8 cellular contexts compared by ENCODE assay signal in genomic region chr13:21074601-21075302, GRCh38. TPM values are rescaled to one million over a fixed set of nuclear protein-coding genes. Genes with fewer than 3 reads are reported as not detected.
DNase-seq lines count a peak whose midpoint lies in the region; ATAC-seq, FAIRE-seq and TF ChIP-seq lines count a peak whose summit lies in the region.

No MANE protein-coding gene starts in this region.

- ATAC-seq in K562: 0 out of 3 replicates have a peak, but pooled peaks have one; percentile 27
- peak; percentile 53 for ATAC-seq in mucosa of descending colon
- ATAC-seq in aorta (ENCODE audit: low FRiP score): peak; percentile 62

- POLR2A ChIA-PET in K562 (lab: Yijun Ruan, JAX): no interaction called here

- H3K4me2 ChIP-seq in K562 (ENCODE audit: insufficient read depth, low read length): no peak overlapping the region

- peak overlapping the region; percentile 77 for H3K4me3 ChIP-seq in ACC112 (ENCODE audit: low read depth, low read length)
- H3K4me3 ChIP-seq in K562: no peak overlapping the region
- H3K4me3 ChIP-seq in mucosa of descending colon: no peak overlapping the region
- H3K4me3 ChIP-seq in aorta (ENCODE audit: low read length in 2 of 2): peak overlapping the region in 1 of 2 donors; percentile 69
- H3K4me3 ChIP-seq in SJCRH30: no peak overlapping the region

- H3K36me3 ChIP-seq in ACC112 (ENCODE audit: insufficient read depth, low read length) (no peaks in the 10 kb centered on the region), K562 (ENCODE audit: control insufficient read depth, insufficient read depth, low read length) (no peaks in the 10 kb centered on the region), mucosa of descending colon (ENCODE audit: low read depth) (no peaks in the 10 kb centered on the region), aorta (ENCODE audit: control insufficient read depth in 1 of 2, insufficient read depth in 2 of 2, low read length in 1 of 2) (no peaks in the 10 kb centered on the region), SJCRH30 (no peaks in the 10 kb centered on the region)

- BruUV-seq in K562 (replicated peaks; lab: Mats Ljungman, UMichigan): no TSS peak

- H3K9me1 ChIP-seq in K562 (ENCODE audit: control insufficient read depth, insufficient read depth, low read length): no peaks in the 10 kb centered on the region

- in situ Hi-C loops in K562 (cut with MboI): no loop called here

- H3K4me1 ChIP-seq in ACC112 (ENCODE audit: control insufficient read depth, insufficient read depth, low read length, unreplicated experiment) (peaks cover 19% of the 10 kb centered on the region), K562 (replicated peaks in 1 of 2; ENCODE audit: control insufficient read depth in 2 of 2, insufficient read depth in 2 of 2, low read length in 2 of 2) (peaks cover 0 to 4% of the 10 kb centered on the region in 2 experiments; a peak in 1 of 5 replicates), mucosa of descending colon (ENCODE audit: low read depth) (no peaks in the 10 kb centered on the region), aorta (ENCODE audit: control insufficient read depth in 1 of 2, insufficient read depth in 2 of 2, low read length in 2 of 2) (peaks cover 0 to 2% of the 10 kb centered on the region in 2 donors), SJCRH30 (no peaks in the 10 kb centered on the region; the same call in 1 of the 2 replicates)

- intact Hi-C loops in K562 (cut with micrococcal nuclease) (no loop called here), mucosa of descending colon (cut with DNase I, micrococcal nuclease) (no loop called here), aorta (cut with DNase I) (no loop called here)

- no peak overlapping the region for H3K9ac ChIP-seq in K562 (ENCODE audit: insufficient read depth in 1 of 2, low read depth in 2 of 2, low read length in 2 of 2)

- TF ChIP-seq POLR2A in K562 (conservative IDR thresholded peaks at IDR 0.05): no peak

- CTCF ChIA-PET in K562 (lab: Yijun Ruan, JAX; ENCODE audit: low intra/inter-chr PET ratio): no interaction called here

- 13% methylated on average over 15 of the region's 15 CpGs for WGBS in K562 (ENCODE audit: insufficient coverage, low coverage, missing lambda C conversion rate)
- WGBS in aorta, 2 donors: 27 to 37% methylated on average over 15 of the region's 15 CpGs

- TF ChIP-seq RAD21 in K562 (CRISPR knock-in tag; conservative IDR thresholded peaks at IDR 0.05 in 1 of 2, IDR thresholded peaks at IDR 0.05 in 1 of 2): no peak

- TF ChIP-seq EP300 in K562 (IDR thresholded peaks at IDR 0.05; ENCODE audit: low read length): no peak

- H3K79me2 ChIP-seq in ACC112 (ENCODE audit: control insufficient read depth, insufficient read depth, low read length, unreplicated experiment) (no peaks in the 10 kb centered on the region), K562 (ENCODE audit: control insufficient read depth, insufficient read depth, low read length) (no peaks in the 10 kb centered on the region)

- H4K20me1 ChIP-seq in K562 (replicated peaks; ENCODE audit: control insufficient read depth, insufficient read depth, low read length): no peaks in the 10 kb centered on the region

- no peak overlapping the region for H3K27ac ChIP-seq in ACC112 (ENCODE audit: low read depth, low read length)
- no peak overlapping the region for H3K27ac ChIP-seq in K562 (ENCODE audit: extremely low read depth, low read depth, low read length)
- H3K27ac ChIP-seq in aorta (ENCODE audit: low read depth in 1 of 2, low read length in 2 of 2): peak overlapping the region in 1 of 2 donors; percentile 67
- no peak overlapping the region for H3K27ac ChIP-seq in SJCRH30

- DNase-seq in Kasumi-1 (lab: John Stamatoyannopoulos, UW): peak; percentile 73 to 80
- DNase-seq in K562 (ENCODE audit: extremely low read depth in 1 of 4, low spot score in 3 of 4): no peak
- DNase-seq in mucosa of descending colon: no peak
- peak in 1 of 2 donors; percentile 60 for DNase-seq in aorta
- no peak for DNase-seq in OCI-M2 (lab: John Stamatoyannopoulos, UW; ENCODE audit: unreplicated experiment)
- DNase-seq in SJCRH30: no peak
- no peak for DNase-seq in DMS79 treated with DMSO at 0.1 percent for 48 hours (lab: John Stamatoyannopoulos, UW)

- no peaks in the 10 kb centered on the region for H3K9me3 ChIP-seq in K562 (replicated peaks; ENCODE audit: control insufficient read depth, insufficient read depth, low read depth, low read length)
- no peaks in the 10 kb centered on the region for H3K9me3 ChIP-seq in mucosa of descending colon
- H3K9me3 ChIP-seq in aorta (ENCODE audit: control insufficient read depth, low read length): no peaks in the 10 kb centered on the region
- no peaks in the 10 kb centered on the region for H3K9me3 ChIP-seq in SJCRH30 (replicated peaks)

- H2AFZ ChIP-seq in ACC112 (ENCODE audit: low read length, unreplicated experiment) (peak overlapping the region; percentile 19), K562 (ENCODE audit: low read depth, low read length) (no peak overlapping the region)

- FAIRE-seq in K562 (lab: Jason Lieb, UNC): no peak

- TF ChIP-seq CTCF in K562 (IDR thresholded peaks at IDR 0.05 in 2 of 3, conservative IDR thresholded peaks at IDR 0.05 in 1 of 3; ENCODE audit: insufficient read depth in 2 of 3, low read depth in 1 of 3, low read length in 3 of 3) (no peak), mucosa of descending colon (IDR thresholded peaks at IDR 0.05) (no peak)

- H3K27me3 ChIP-seq in ACC112 (ENCODE audit: insufficient read depth, low read length) (no peaks in the 10 kb centered on the region), K562 (ENCODE audit: control insufficient read depth in 2 of 2, insufficient read depth in 2 of 2, low read length in 2 of 2) (peaks cover 8 to 15% of the 10 kb centered on the region in 2 experiments; a peak in 3 of 5 replicates), aorta (ENCODE audit: control insufficient read depth in 1 of 2, insufficient read depth in 2 of 2, low read length in 1 of 2) (no peaks in the 10 kb centered on the region), SJCRH30 (0 out of 2 replicates have a peak, but pooled peaks cover 2% of the 10 kb centered on the region)

TF ChIP-seq in K562, 482 proteins besides CTCF, POLR2A, EP300 and RAD21 (continues in another document):
- TF ChIP-seq AFF1 (IDR thresholded peaks at IDR 0.05; ENCODE audit: low read depth in 1 of 2, partially characterized antibody in 2 of 2) (no peak), ZNF124 (CRISPR knock-in tag; IDR thresholded peaks at IDR 0.05) (no peak), NCOR1 (IDR thresholded peaks at IDR 0.05) (no peak), SMARCE1 (IDR thresholded peaks at IDR 0.05) (no peak), EHMT2 (IDR thresholded peaks at IDR 0.05) (no peak)

RNA-seq across cellular contexts. Expression of gene LATS2, which starts 13.4 kb away (rescaled TPM):
- total RNA-seq in K562 (2011; cell fraction: chromatin; rRNA removed; ENCODE audit: low replicate concordance): 1.3 and 1.5 TPM in 2 replicates
- total RNA-seq in K562 (2011; cell fraction: nucleolus; rRNA removed): 1.1 and 1.3 TPM in 2 replicates
- total RNA-seq in K562 (2011; cell fraction: nucleoplasm; rRNA removed): 0.69 and 0.95 TPM in 2 replicates
- total RNA-seq in K562 (2014; rRNA removed): 0.77 and 0.94 TPM in 2 replicates
- total RNA-seq in K562 (2014; rRNA removed; fragmentation: Illumina TruSeq; extraction: Trizol): 0.76 and 0.96 TPM in 2 replicates
- total RNA-seq in K562 (2015; rRNA removed; fragmentation: Illumina TruSeq; extraction: Trizol): 0.64 and 0.76 TPM in 2 replicates
- total RNA-seq in K562 (2021): 2.4 and 3.7 TPM in 2 replicates
- 0.42 and 0.72 TPM in 2 replicates for polyA plus RNA-seq in K562 (2011; rRNA removed)
- polyA plus RNA-seq in K562 (2011; cell fraction: cytosol; rRNA removed): 1.1 and 2.0 TPM in 2 replicates
- polyA plus RNA-seq in K562 (2011; cell fraction: nucleus; rRNA removed): 0.65 and 1.1 TPM in 2 replicates
- polyA plus RNA-seq in K562 (2012): 0.99 and 1.3 TPM in 2 replicates
- polyA plus RNA-seq in K562 (2014; fragmentation: Illumina TruSeq; extraction: Trizol): 0.88 and 1.1 TPM in 2 replicates
- polyA plus RNA-seq in K562 (2014; fragmentation: Nextera tagmentation; extraction: Ambion mirVana): under 1 TPM; 0.18 to 0.21 TPM
- 0.63 and 1.2 TPM in 2 replicates for polyA plus RNA-seq in K562 (2014; rRNA removed)
- polyA minus RNA-seq in K562 (2011; rRNA and poly(A)+ RNA removed): 1.2 and 1.5 TPM in 2 replicates
- polyA minus RNA-seq in K562 (2011; cell fraction: cytosol; rRNA and poly(A)+ RNA removed): 1.1 and 1.2 TPM in 2 replicates
- 0.81 and 1.9 TPM in 2 replicates for polyA minus RNA-seq in K562 (2011; cell fraction: nucleus; rRNA and poly(A)+ RNA removed)
- total RNA-seq in mucosa of descending colon: 10 to 100 TPM in 2 of 3 donors, 1 to 10 TPM in 1; 9.1 to 25.9 (median 10.3) TPM
- 10 to 100 TPM; 52.9 to 64.6 TPM for total RNA-seq in aorta
- 10 to 100 TPM in 1 of 2 donors, 1 to 10 TPM in 1; 9.5 to 11.4 TPM for polyA plus RNA-seq in aorta
- 14.9 and 16.9 TPM in 2 replicates for total RNA-seq in SJCRH30 (2014; rRNA removed; shearing (Covaris generic))

Comparison
In these comparisons a context has a peak if more than half of its experiments do, and no peak if none do; other contexts are left out.
1. DNase-seq: peak in Kasumi-1 (2 of 2); none in K562 (0 of 4), mucosa of descending colon (0 of 3), OCI-M2 (single experiment), SJCRH30 (0 of 2) and DMS79 treated with DMSO at 0.1 percent for 48 hours (single experiment).
2. Peak in every context shown above with its lines, with median percentiles within 50 percentile points of each other: ATAC-seq.